ENCODE assay signal across 13 cellular contexts in genomic region chr19:1789282-1790020, GRCh38. TPM values are rescaled to one million over a fixed set of nuclear protein-coding genes. Genes with fewer than 3 reads are reported as not detected.
DNase-seq lines count a peak whose midpoint lies in the region; ATAC-seq and TF ChIP-seq lines count a peak whose summit lies in the region.
"Had no signal": no experiment of that assay in that cellular context is flagged by ENCODE, and none has a peak within 500 bp of the region (broad histone marks: within the 10 kb centered on the region; RNA-seq: fewer than 3 reads in every experiment).

No MANE protein-coding gene starts in this region.

- POLR2A ChIA-PET in OCI-LY7 (lab: Charles Lee), result no interaction called here

- CTCF ChIA-PET in OCI-LY7 (lab: Charles Lee; ENCODE audit: unreplicated experiment), result no interaction called here

- ATAC-seq in RWPE2 (ENCODE audit: low read depth) (peak; percentile 58; the same call in 2 of the 3 replicates), HG03175 (IDR thresholded peaks at IDR 0.05; ENCODE audit: unreplicated experiment) (no peak)

- no peaks in the 10 kb centered on the region for H3K4me1 ChIP-seq in RWPE2 (ENCODE audit: insufficient read depth, poor library complexity, severe bottlenecking)
- peaks cover 8% of the 10 kb centered on the region; the same call in 1 of the 2 replicates for H3K4me1 ChIP-seq in iPS DF 6.9 (ENCODE audit: control insufficient read depth, insufficient read depth, low read length)
- H3K4me1 ChIP-seq in OCI-LY7 (ENCODE audit: insufficient read depth, low read length, poor library complexity, severe bottlenecking), result no peaks in the 10 kb centered on the region
- H3K4me1 ChIP-seq: Caco-2 had no signal

- intact Hi-C loops in OCI-LY7 (cut with micrococcal nuclease; ENCODE audit: unreplicated experiment), result no loop called here

- H3K27me3 ChIP-seq in RWPE2 (ENCODE audit: insufficient read depth, poor library complexity, severe bottlenecking) (peaks cover 4% of the 10 kb centered on the region), iPS DF 6.9 (ENCODE audit: control insufficient read depth, insufficient read depth, low read length) (peaks cover 3% of the 10 kb centered on the region; the same call in 1 of the 2 replicates)

- H3K4me2 ChIP-seq in OCI-LY7 (ENCODE audit: low read length), result no peak overlapping the region

- H3K9me3 ChIP-seq in RWPE2 (ENCODE audit: severe bottlenecking), result no peaks in the 10 kb centered on the region
- no peaks in the 10 kb centered on the region for H3K9me3 ChIP-seq in iPS DF 6.9 (ENCODE audit: control insufficient read depth, insufficient read depth, low read length)
- H3K9me3 ChIP-seq in OCI-LY7 (ENCODE audit: low read length), result no peaks in the 10 kb centered on the region
- H3K9me3 ChIP-seq: neutrophil, thoracic aorta had no signal

- H3K4me3 ChIP-seq in RWPE2 (ENCODE audit: severe bottlenecking) (no peak overlapping the region), iPS DF 6.9 (ENCODE audit: low read length) (peak overlapping the region; percentile 7; the same call in 1 of the 2 replicates), OCI-LY7 (ENCODE audit: low read depth, low read length, poor library complexity, severe bottlenecking) (no peak overlapping the region)
- H3K4me3 ChIP-seq: thoracic aorta had no signal

- TF ChIP-seq CTCF in RWPE2 (IDR thresholded peaks at IDR 0.05; ENCODE audit: poor library complexity, severe bottlenecking) (no peak), OCI-LY7 (conservative IDR thresholded peaks at IDR 0.05; ENCODE audit: low read length) (no peak)

- no peaks in the 10 kb centered on the region for H3K36me3 ChIP-seq in RWPE2 (ENCODE audit: low read depth)
- no peaks in the 10 kb centered on the region for H3K36me3 ChIP-seq in iPS DF 6.9 (ENCODE audit: control insufficient read depth, insufficient read depth, low read length)
- no peaks in the 10 kb centered on the region for H3K36me3 ChIP-seq in OCI-LY7 (ENCODE audit: insufficient read depth, low read length)
- H3K36me3 ChIP-seq: neutrophil, thoracic aorta had no signal

- BruUV-seq in OCI-LY7 (replicated peaks; lab: Mats Ljungman, UMichigan), result no TSS peak

- H2AFZ ChIP-seq in OCI-LY7 (ENCODE audit: low read length), result no peak overlapping the region

- no peaks in the 10 kb centered on the region for H4K20me1 ChIP-seq in OCI-LY7 (ENCODE audit: insufficient read depth, low read length)

- no CpG with 5 or more reads among the region's 58 CpGs for WGBS in iPS DF 6.9 (ENCODE audit: insufficient coverage, insufficient read length)

- no peaks in the 10 kb centered on the region for H3K79me2 ChIP-seq in OCI-LY7 (ENCODE audit: insufficient read depth, low read depth, low read length)

- H3K27ac ChIP-seq in RWPE2 (ENCODE audit: poor library complexity, severe bottlenecking) (no peak overlapping the region), iPS DF 6.9 (ENCODE audit: low read length) (no peak overlapping the region), OCI-LY7 (ENCODE audit: low read depth, low read length, poor library complexity, severe bottlenecking) (no peak overlapping the region)
- H3K27ac ChIP-seq: 22Rv1, neutrophil, thoracic aorta had no signal

- DNase-seq in DMS 273 (lab: John Stamatoyannopoulos, UW; ENCODE audit: unreplicated experiment), result peak; percentile 70
- no peak for DNase-seq in DMS 273 treated with DMSO at 0.1 percent for 48 hours (lab: John Stamatoyannopoulos, UW)
- peak; percentile 52 for DNase-seq in RWPE2 (ENCODE audit: low spot score)
- DNase-seq in iPS DF 6.9 (ENCODE audit: low read depth, low spot score), result no peak
- peak; percentile 51 for DNase-seq in retina
- DNase-seq in OCI-LY7 (ENCODE audit: low spot score), result no peak
- no peak for DNase-seq in COLO829 (ENCODE audit: low spot score)
- DNase-seq: Caco-2, NCI-H2171 treated with DMSO at 0.1 percent for 48 hours had no signal

- no peaks in the 10 kb centered on the region for H3K9me2 ChIP-seq in OCI-LY7 (ENCODE audit: insufficient read depth, low read length)

RNA-seq across cellular contexts. Expression of gene ATP8B3, which starts 22.6 kb away (rescaled TPM):
- 5.9 and 7.4 TPM in 2 replicates for total RNA-seq in OCI-LY7 (2014; rRNA removed; shearing (Covaris generic))
- total RNA-seq in OCI-LY7 (2022), result 19.3 and 21.2 TPM in 2 replicates

RNA-seq across cellular contexts. Expression of gene ONECUT3, which starts 36.1 kb away (rescaled TPM):
- not detected in 2 replicates for total RNA-seq in OCI-LY7 (2014; rRNA removed; shearing (Covaris generic))
- not detected in 2 replicates for total RNA-seq in OCI-LY7 (2022)
- total RNA-seq: Caco-2 had no signal

RNA-seq across cellular contexts. Expression of gene REXO1, which starts 58.8 kb away (rescaled TPM):
- total RNA-seq in OCI-LY7 (2014; rRNA removed; shearing (Covaris generic)), result 13.9 and 24.0 TPM in 2 replicates
- 52.8 and 54.9 TPM in 2 replicates for total RNA-seq in OCI-LY7 (2022)

Comparison
In these comparisons a context has a peak if more than half of its experiments do, and no peak if none do; other contexts are left out.
1. DNase-seq: peak in DMS 273 (single experiment), RWPE2 (single experiment) and retina (single experiment); none in DMS 273 treated with DMSO at 0.1 percent for 48 hours (single experiment), iPS DF 6.9 (single experiment), OCI-LY7 (single experiment) and COLO829 (single experiment).